ENCODE assay signal across 8 cellular contexts in the genomic region with DNA sequence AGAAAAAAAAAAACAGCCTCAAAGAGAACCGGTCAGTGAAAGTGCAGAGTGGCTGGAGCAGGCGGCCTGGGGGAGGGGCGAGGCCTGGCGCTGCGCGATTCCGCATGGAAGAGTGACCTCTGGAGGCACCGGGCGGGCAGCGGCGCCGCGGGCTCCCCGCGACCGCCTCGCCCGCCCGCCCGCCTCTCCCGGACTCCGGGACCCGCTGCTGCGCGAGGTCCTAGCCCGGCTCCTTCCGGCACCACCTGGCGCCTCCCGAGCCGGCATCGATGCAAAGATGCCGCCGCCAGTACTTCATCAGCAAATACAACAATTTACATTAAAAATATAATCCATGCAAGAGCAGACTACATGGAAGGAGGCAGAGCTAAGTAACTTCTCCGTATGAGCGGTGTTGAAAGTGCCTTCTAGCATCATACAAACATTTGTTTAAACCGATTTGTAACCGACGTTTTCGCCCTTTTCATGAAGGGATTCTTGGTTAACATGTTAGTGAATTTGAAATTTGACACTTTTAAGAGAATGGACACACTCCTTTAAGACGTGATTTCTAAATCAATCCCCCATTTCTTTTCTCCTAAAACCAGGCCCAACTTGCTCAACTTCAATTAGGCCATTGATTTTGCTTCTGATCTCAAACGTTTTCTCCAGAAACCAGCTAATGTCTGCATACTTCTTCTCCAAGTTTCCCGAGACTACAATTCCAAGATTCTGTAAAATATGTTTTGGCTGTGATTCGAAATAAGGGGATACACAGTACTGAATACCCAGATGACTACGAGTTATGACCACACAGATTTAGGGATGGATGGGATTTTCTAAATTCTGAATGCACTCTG. TPM values are rescaled to one million over a fixed set of nuclear protein-coding genes. Genes with fewer than 3 reads are reported as not detected.
DNase-seq lines count a peak whose midpoint lies in the region; ATAC-seq and TF ChIP-seq lines count a peak whose summit lies in the region.

No MANE protein-coding gene starts in this region.

- peaks cover 19% of the 10 kb centered on the region for H3K4me1 ChIP-seq in stomach smooth muscle (ENCODE audit: control insufficient read depth, insufficient read depth, low read length)

- CTCF ChIA-PET in activated B cell treated with CpG ODN at 0.5 μM for 24 hours (lab: Charles Lee): no interaction called here

- no peaks in the 10 kb centered on the region for H3K27me3 ChIP-seq in stomach smooth muscle (ENCODE audit: control insufficient read depth in 1 of 2, insufficient read depth in 2 of 2, low read length in 2 of 2)

- no peaks in the 10 kb centered on the region for H3K36me3 ChIP-seq in stomach smooth muscle (ENCODE audit: control insufficient read depth in 2 of 2, insufficient read depth in 2 of 2, low read length in 2 of 2)

- intact Hi-C loops in activated B cell treated with CpG ODN at 0.5 μM for 24 hours (cut with micrococcal nuclease): loop anchor here (2.0 to 10.0 kb wide), 2 partner anchors 41 to 449 kb away; no protein-coding TSS in a partner anchor

- ATAC-seq in activated B cell treated with CpG ODN at 0.5 μM for 24 hours (ENCODE audit: low read depth) (no peak), memory B cell (ENCODE audit: low read depth) (no peak), GM19328 (IDR thresholded peaks at IDR 0.05; ENCODE audit: unreplicated experiment) (no peak)

- H3K9me3 ChIP-seq in stomach smooth muscle (ENCODE audit: control insufficient read depth in 2 of 2, low read length in 2 of 2): no peaks in the 10 kb centered on the region

- POLR2A ChIA-PET in activated B cell treated with CpG ODN at 0.5 μM for 24 hours (lab: Charles Lee): interaction anchor here (4.8 kb wide), 1 partner anchor 34 kb away, joined by 28 read pairs; the partner anchor contains the start of gene ARGLU1

- H3K27me3 Mint-ChIP-seq in activated B cell treated with CpG ODN at 0.5 μM for 24 hours (peaks cover 39% of the 10 kb centered on the region), memory B cell (peaks cover 13% of the 10 kb centered on the region)

- peak overlapping the region; percentile 89 for H3K27ac ChIP-seq in stomach smooth muscle (ENCODE audit: low read length)

- H3K9ac ChIP-seq in stomach smooth muscle (ENCODE audit: low read length in 2 of 2): peak overlapping the region; percentile 82 to 91

- H3K27ac Mint-ChIP-seq in activated B cell treated with CpG ODN at 0.5 μM for 24 hours (no peak overlapping the region), memory B cell (no peak overlapping the region)

- H3K9me3 Mint-ChIP-seq in activated B cell treated with CpG ODN at 0.5 μM for 24 hours (no peaks in the 10 kb centered on the region), memory B cell (no peaks in the 10 kb centered on the region)

- H3K36me3 Mint-ChIP-seq in activated B cell treated with CpG ODN at 0.5 μM for 24 hours (ENCODE audit: low read depth) (no peaks in the 10 kb centered on the region), memory B cell (no peaks in the 10 kb centered on the region)

- peak overlapping the region; percentile 61 for H3K4me3 Mint-ChIP-seq in activated B cell treated with CpG ODN at 0.5 μM for 24 hours
- peak overlapping the region; percentile 2 for H3K4me3 Mint-ChIP-seq in memory B cell

- peak overlapping the region; percentile 81 to 87 for H3K4me3 ChIP-seq in stomach smooth muscle (ENCODE audit: low read length in 2 of 2)

- DNase-seq in activated effector memory CD4-positive, alpha-beta T cell treated with anti-CD3 and anti-CD28 coated beads, Interleukin-2, amount 50 U/mL, for 16 hours: peak; percentile 65
- DNase-seq in activated effector memory CD4-positive, alpha-beta T cell treated with Interleukin-2 at 50 U/mL for 16 hours: no peak
- peak; percentile 79 for DNase-seq in NCI-H146 (lab: John Stamatoyannopoulos, UW)
- DNase-seq in activated B cell treated with CpG ODN at 0.5 μM for 24 hours: peak; percentile 31
- DNase-seq in epidermal melanocyte (ENCODE audit: insufficient read length, low spot score): peak; percentile 63
- peak in 1 of 2 donors; percentile 7 for DNase-seq in memory B cell (ENCODE audit: low spot score in 2 of 2)

- TF ChIP-seq CTCF in activated B cell treated with CpG ODN at 0.5 μM for 24 hours (IDR thresholded peaks at IDR 0.05): no peak

- H3K4me1 Mint-ChIP-seq in activated B cell treated with CpG ODN at 0.5 μM for 24 hours: peaks cover 21% of the 10 kb centered on the region
- H3K4me1 Mint-ChIP-seq in memory B cell: peaks cover 10% of the 10 kb centered on the region

RNA-seq across cellular contexts. Expression of gene EFNB2, which starts 2.1 kb away (rescaled TPM):
- 0.27 and 0.31 TPM in 2 replicates for total RNA-seq in activated B cell treated with CpG ODN at 0.5 μM for 24 hours

RNA-seq across cellular contexts. Expression of gene ARGLU1, which starts 34.6 kb away (rescaled TPM):
- total RNA-seq in activated B cell treated with CpG ODN at 0.5 μM for 24 hours: 108 and 112 TPM in 2 replicates
